In the genomic region with DNA sequence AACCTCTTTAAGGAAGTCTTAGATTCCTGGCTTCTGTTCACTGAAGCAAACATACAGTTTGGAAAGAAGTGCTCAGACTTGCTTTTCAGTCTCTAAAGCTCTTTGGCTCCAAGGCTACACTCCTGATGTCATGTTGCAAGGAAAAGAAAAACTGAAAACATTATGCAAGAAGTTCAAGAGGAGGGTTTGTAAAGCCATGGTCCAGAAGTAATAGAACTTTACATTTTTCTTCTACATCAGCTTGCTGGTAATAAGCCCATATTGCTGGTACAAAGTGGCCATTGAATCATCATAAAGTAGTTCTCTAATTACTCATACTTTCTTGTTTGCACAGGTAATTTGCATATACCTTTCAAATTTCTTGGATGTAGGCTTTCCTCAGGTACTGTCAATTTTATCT, we compare ENCODE assay signal across 1 cellular context.
TF ChIP-seq lines count a peak whose summit lies in the region.

No MANE protein-coding gene starts in this region.

TF ChIP-seq in GM23338, 12 proteins besides CTCF, POLR2A, EP300 and RAD21 (continued from another document):
- TF ChIP-seq, protein P1, sequence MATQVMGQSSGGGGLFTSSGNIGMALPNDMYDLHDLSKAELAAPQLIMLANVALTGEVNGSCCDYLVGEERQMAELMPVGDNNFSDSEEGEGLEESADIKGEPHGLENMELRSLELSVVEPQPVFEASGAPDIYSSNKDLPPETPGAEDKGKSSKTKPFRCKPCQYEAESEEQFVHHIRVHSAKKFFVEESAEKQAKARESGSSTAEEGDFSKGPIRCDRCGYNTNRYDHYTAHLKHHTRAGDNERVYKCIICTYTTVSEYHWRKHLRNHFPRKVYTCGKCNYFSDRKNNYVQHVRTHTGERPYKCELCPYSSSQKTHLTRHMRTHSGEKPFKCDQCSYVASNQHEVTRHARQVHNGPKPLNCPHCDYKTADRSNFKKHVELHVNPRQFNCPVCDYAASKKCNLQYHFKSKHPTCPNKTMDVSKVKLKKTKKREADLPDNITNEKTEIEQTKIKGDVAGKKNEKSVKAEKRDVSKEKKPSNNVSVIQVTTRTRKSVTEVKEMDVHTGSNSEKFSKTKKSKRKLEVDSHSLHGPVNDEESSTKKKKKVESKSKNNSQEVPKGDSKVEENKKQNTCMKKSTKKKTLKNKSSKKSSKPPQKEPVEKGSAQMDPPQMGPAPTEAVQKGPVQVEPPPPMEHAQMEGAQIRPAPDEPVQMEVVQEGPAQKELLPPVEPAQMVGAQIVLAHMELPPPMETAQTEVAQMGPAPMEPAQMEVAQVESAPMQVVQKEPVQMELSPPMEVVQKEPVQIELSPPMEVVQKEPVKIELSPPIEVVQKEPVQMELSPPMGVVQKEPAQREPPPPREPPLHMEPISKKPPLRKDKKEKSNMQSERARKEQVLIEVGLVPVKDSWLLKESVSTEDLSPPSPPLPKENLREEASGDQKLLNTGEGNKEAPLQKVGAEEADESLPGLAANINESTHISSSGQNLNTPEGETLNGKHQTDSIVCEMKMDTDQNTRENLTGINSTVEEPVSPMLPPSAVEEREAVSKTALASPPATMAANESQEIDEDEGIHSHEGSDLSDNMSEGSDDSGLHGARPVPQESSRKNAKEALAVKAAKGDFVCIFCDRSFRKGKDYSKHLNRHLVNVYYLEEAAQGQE (IDR thresholded peaks at IDR 0.05; ENCODE audit: unreplicated experiment): no peak
- no peak for TF ChIP-seq ZNF331 (CRISPR knock-in tag; IDR thresholded peaks at IDR 0.05; ENCODE audit: low read depth)
- no peak for TF ChIP-seq EZH2phosphoT487 (IDR thresholded peaks at IDR 0.05; ENCODE audit: unreplicated experiment)
- no peak for TF ChIP-seq STAT1 (IDR thresholded peaks at IDR 0.05; ENCODE audit: unreplicated experiment)
- TF ChIP-seq, protein P2, sequence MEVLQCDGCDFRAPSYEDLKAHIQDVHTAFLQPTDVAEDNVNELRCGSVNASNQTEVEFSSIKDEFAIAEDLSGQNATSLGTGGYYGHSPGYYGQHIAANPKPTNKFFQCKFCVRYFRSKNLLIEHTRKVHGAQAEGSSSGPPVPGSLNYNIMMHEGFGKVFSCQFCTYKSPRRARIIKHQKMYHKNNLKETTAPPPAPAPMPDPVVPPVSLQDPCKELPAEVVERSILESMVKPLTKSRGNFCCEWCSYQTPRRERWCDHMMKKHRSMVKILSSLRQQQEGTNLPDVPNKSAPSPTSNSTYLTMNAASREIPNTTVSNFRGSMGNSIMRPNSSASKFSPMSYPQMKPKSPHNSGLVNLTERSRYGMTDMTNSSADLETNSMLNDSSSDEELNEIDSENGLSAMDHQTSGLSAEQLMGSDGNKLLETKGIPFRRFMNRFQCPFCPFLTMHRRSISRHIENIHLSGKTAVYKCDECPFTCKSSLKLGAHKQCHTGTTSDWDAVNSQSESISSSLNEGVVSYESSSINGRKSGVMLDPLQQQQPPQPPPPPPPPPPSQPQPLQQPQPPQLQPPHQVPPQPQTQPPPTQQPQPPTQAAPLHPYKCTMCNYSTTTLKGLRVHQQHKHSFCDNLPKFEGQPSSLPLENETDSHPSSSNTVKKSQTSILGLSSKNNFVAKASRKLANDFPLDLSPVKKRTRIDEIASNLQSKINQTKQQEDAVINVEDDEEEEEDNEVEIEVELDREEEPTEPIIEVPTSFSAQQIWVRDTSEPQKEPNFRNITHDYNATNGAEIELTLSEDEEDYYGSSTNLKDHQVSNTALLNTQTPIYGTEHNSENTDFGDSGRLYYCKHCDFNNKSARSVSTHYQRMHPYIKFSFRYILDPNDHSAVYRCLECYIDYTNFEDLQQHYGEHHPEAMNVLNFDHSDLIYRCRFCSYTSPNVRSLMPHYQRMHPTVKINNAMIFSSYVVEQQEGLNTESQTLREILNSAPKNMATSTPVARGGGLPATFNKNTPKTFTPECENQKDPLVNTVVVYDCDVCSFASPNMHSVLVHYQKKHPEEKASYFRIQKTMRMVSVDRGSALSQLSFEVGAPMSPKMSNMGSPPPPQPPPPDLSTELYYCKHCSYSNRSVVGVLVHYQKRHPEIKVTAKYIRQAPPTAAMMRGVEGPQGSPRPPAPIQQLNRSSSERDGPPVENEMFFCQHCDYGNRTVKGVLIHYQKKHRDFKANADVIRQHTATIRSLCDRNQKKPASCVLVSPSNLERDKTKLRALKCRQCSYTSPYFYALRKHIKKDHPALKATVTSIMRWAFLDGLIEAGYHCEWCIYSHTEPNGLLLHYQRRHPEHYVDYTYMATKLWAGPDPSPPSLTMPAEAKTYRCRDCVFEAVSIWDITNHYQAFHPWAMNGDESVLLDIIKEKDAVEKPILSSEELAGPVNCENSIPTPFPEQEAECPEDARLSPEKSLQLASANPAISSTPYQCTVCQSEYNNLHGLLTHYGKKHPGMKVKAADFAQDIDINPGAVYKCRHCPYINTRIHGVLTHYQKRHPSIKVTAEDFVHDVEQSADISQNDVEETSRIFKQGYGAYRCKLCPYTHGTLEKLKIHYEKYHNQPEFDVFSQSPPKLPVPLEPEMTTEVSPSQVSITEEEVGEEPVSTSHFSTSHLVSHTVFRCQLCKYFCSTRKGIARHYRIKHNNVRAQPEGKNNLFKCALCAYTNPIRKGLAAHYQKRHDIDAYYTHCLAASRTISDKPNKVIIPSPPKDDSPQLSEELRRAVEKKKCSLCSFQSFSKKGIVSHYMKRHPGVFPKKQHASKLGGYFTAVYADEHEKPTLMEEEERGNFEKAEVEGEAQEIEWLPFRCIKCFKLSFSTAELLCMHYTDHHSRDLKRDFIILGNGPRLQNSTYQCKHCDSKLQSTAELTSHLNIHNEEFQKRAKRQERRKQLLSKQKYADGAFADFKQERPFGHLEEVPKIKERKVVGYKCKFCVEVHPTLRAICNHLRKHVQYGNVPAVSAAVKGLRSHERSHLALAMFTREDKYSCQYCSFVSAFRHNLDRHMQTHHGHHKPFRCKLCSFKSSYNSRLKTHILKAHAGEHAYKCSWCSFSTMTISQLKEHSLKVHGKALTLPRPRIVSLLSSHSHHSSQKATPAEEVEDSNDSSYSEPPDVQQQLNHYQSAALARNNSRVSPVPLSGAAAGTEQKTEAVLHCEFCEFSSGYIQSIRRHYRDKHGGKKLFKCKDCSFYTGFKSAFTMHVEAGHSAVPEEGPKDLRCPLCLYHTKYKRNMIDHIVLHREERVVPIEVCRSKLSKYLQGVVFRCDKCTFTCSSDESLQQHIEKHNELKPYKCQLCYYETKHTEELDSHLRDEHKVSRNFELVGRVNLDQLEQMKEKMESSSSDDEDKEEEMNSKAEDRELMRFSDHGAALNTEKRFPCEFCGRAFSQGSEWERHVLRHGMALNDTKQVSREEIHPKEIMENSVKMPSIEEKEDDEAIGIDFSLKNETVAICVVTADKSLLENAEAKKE (CRISPR knock-in tag; IDR thresholded peaks at IDR 0.05): no peak
- no peak for TF ChIP-seq CREB1 (CRISPR knock-in tag; IDR thresholded peaks at IDR 0.05; ENCODE audit: low read depth)
- no peak for TF ChIP-seq JUNB (IDR thresholded peaks at IDR 0.05; ENCODE audit: unreplicated experiment)
- no peak for TF ChIP-seq EZH2 (IDR thresholded peaks at IDR 0.05; ENCODE audit: low read depth, unreplicated experiment)
- TF ChIP-seq, protein P3, sequence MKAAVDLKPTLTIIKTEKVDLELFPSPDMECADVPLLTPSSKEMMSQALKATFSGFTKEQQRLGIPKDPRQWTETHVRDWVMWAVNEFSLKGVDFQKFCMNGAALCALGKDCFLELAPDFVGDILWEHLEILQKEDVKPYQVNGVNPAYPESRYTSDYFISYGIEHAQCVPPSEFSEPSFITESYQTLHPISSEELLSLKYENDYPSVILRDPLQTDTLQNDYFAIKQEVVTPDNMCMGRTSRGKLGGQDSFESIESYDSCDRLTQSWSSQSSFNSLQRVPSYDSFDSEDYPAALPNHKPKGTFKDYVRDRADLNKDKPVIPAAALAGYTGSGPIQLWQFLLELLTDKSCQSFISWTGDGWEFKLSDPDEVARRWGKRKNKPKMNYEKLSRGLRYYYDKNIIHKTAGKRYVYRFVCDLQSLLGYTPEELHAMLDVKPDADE (IDR thresholded peaks at IDR 0.05): no peak
